Comparison of ENCODE assay signal across 19 cellular contexts in genomic region chr4:95360911-95361695, GRCh38.
DNase-seq lines count a peak whose midpoint lies in the region; ATAC-seq and TF ChIP-seq lines count a peak whose summit lies in the region.
"Had no signal": no experiment of that assay in that cellular context is flagged by ENCODE, and none has a peak within 500 bp of the region (broad histone marks: within the 10 kb centered on the region; RNA-seq: fewer than 3 reads in every experiment).

No MANE protein-coding gene starts in this region.

- H3K9me3 ChIP-seq in cardiac muscle cell (ENCODE audit: low read depth) (no peaks in the 10 kb centered on the region), lower lobe of right lung (no peaks in the 10 kb centered on the region), uterus (no peaks in the 10 kb centered on the region), body of pancreas (no peaks in the 10 kb centered on the region)
- H3K9me3 ChIP-seq in CD8-positive, alpha-beta T cell (ENCODE audit: low read length) = no peaks in the 10 kb centered on the region
- H3K9me3 ChIP-seq: BE2C, tibial artery had no signal

- POLR2A ChIA-PET in CD8-positive, alpha-beta T cell (lab: Charles Lee) = no interaction called here

- no peak overlapping the region for H3K4me3 Mint-ChIP-seq in CD8-positive, alpha-beta T cell
- H3K4me3 Mint-ChIP-seq: activated CD4-positive, alpha-beta memory T cell treated with anti-CD3 and anti-CD28 coated beads, Interleukin-2, amount 10 ng/mL, durations not matched to agents 7 days and 5 days had no signal

- H3K27ac Mint-ChIP-seq in CD8-positive, alpha-beta T cell = no peak overlapping the region
- H3K27ac Mint-ChIP-seq: activated CD4-positive, alpha-beta memory T cell treated with anti-CD3 and anti-CD28 coated beads, Interleukin-2, amount 10 ng/mL, durations not matched to agents 7 days and 5 days had no signal

- H3K4me1 ChIP-seq in cardiac muscle cell (ENCODE audit: low read depth) (peaks cover 19% of the 10 kb centered on the region), lower lobe of right lung (peaks cover 16% of the 10 kb centered on the region), uterus (peaks cover 0 to 13% of the 10 kb centered on the region in 2 donors), body of pancreas (no peaks in the 10 kb centered on the region)
- no peaks in the 10 kb centered on the region for H3K4me1 ChIP-seq in CD8-positive, alpha-beta T cell (ENCODE audit: insufficient read depth, low read length)

- peak; percentile 47 to 82 for ATAC-seq in lower lobe of right lung
- no peak for ATAC-seq in HG03460 (IDR thresholded peaks at IDR 0.05; ENCODE audit: unreplicated experiment)
- no peak for ATAC-seq in body of pancreas
- no peak for ATAC-seq in CD8-positive, alpha-beta T cell
- ATAC-seq: GM12878 had no signal

- TF ChIP-seq POLR2A in uterus (IDR thresholded peaks at IDR 0.05) (no peak), body of pancreas (IDR thresholded peaks at IDR 0.05) (no peak)

- intact Hi-C loops in cardiac septum (cut with DNase I) (no loop called here), lower lobe of right lung (cut with DNase I) (no loop called here), uterus (cut with DNase I; ENCODE audit: low total_unique reads) (no loop called here), body of pancreas (cut with DNase I) (no loop called here)
- intact Hi-C loops in CD8-positive, alpha-beta T cell (cut with DNase I, micrococcal nuclease) = no loop called here

- no peaks in the 10 kb centered on the region for H3K9me3 Mint-ChIP-seq in CD8-positive, alpha-beta T cell
- H3K9me3 Mint-ChIP-seq: activated CD4-positive, alpha-beta memory T cell treated with anti-CD3 and anti-CD28 coated beads, Interleukin-2, amount 10 ng/mL, durations not matched to agents 7 days and 5 days had no signal

- H3K27me3 ChIP-seq in cardiac muscle cell (no peaks in the 10 kb centered on the region), lower lobe of right lung (ENCODE audit: low read depth) (no peaks in the 10 kb centered on the region), uterus (no peaks in the 10 kb centered on the region), body of pancreas (no peaks in the 10 kb centered on the region)
- no peaks in the 10 kb centered on the region for H3K27me3 ChIP-seq in CD8-positive, alpha-beta T cell (ENCODE audit: insufficient read depth, low read length)
- H3K27me3 ChIP-seq: BE2C, tibial artery had no signal

- no peak for TF ChIP-seq CTCF in cardiac muscle cell (IDR thresholded peaks at IDR 0.05; ENCODE audit: low read depth, low read length)
- no peak for TF ChIP-seq CTCF in lower lobe of right lung (IDR thresholded peaks at IDR 0.05)
- no peak for TF ChIP-seq CTCF in uterus (IDR thresholded peaks at IDR 0.05)
- TF ChIP-seq CTCF in body of pancreas (IDR thresholded peaks at IDR 0.05) = no peak
- no peak for TF ChIP-seq CTCF in CD8-positive, alpha-beta T cell (IDR thresholded peaks at IDR 0.05)

- H3K27ac ChIP-seq in cardiac muscle cell (peak overlapping the region; percentile 5), angular gyrus (ENCODE audit: low read depth, low read length) (peak overlapping the region; percentile 46), lower lobe of right lung (no peak overlapping the region), uterus (peak overlapping the region; percentile 25 to 29), body of pancreas (no peak overlapping the region)
- H3K27ac ChIP-seq in CD8-positive, alpha-beta T cell (ENCODE audit: low read depth, low read length) = no peak overlapping the region
- H3K27ac ChIP-seq: tibial artery had no signal

- CTCF ChIA-PET in CD8-positive, alpha-beta T cell (lab: Charles Lee) = no interaction called here

- H3K4me3 ChIP-seq in cardiac muscle cell = no peak overlapping the region
- H3K4me3 ChIP-seq in lower lobe of right lung = no peak overlapping the region
- no peak overlapping the region for H3K4me3 ChIP-seq in uterus
- no peak overlapping the region for H3K4me3 ChIP-seq in body of pancreas
- H3K4me3 ChIP-seq in CD8-positive, alpha-beta T cell (ENCODE audit: low read depth, low read length) = no peak overlapping the region
- H3K4me3 ChIP-seq: GM12878, tibial artery had no signal

- 61 to 65% methylated on average over 7 of the region's 7 CpGs for WGBS in body of pancreas, 2 donors

- no peaks in the 10 kb centered on the region for H3K27me3 Mint-ChIP-seq in CD8-positive, alpha-beta T cell (ENCODE audit: low read depth)
- H3K27me3 Mint-ChIP-seq: activated CD4-positive, alpha-beta memory T cell treated with anti-CD3 and anti-CD28 coated beads, Interleukin-2, amount 10 ng/mL, durations not matched to agents 7 days and 5 days had no signal

- DNase-seq in cardiac muscle cell (ENCODE audit: low read depth in 1 of 2, low spot score in 1 of 2) = no peak
- DNase-seq in cardiac septum (ENCODE audit: low spot score) = no peak
- DNase-seq in lower lobe of right lung = no peak
- no peak for DNase-seq in uterus
- DNase-seq in body of pancreas = no peak
- DNase-seq in CD8-positive, alpha-beta T cell = no peak
- DNase-seq: activated CD4-positive, alpha-beta memory T cell treated with anti-CD3 and anti-CD28 coated beads, Interleukin-2, amount 10 ng/mL, durations not matched to agents 7 days and 5 days; activated CD4-positive, CD25-positive, alpha-beta regulatory T cell; BE2C; central memory CD4-positive, alpha-beta T cell; DND-41; NCI-H2171; OCI-M1; stimulated activated CD4-positive, alpha-beta T cell treated with anti-CD3 and anti-CD28 coated beads, Interleukin-2, amount 100 ng/mL, for 48 hours; stimulated activated naive CD4-positive, alpha-beta T cell; tibial artery had no signal

- H3K36me3 ChIP-seq in cardiac muscle cell (no peaks in the 10 kb centered on the region), lower lobe of right lung (no peaks in the 10 kb centered on the region), uterus (no peaks in the 10 kb centered on the region), body of pancreas (replicated peaks in 1 of 2; ENCODE audit: insufficient read depth in 1 of 2, low read depth in 2 of 2) (no peaks in the 10 kb centered on the region)
- H3K36me3 ChIP-seq in CD8-positive, alpha-beta T cell (ENCODE audit: insufficient read depth, low read length) = no peaks in the 10 kb centered on the region
- H3K36me3 ChIP-seq: tibial artery had no signal

- no peaks in the 10 kb centered on the region for H3K36me3 Mint-ChIP-seq in CD8-positive, alpha-beta T cell

- no peaks in the 10 kb centered on the region for H3K4me1 Mint-ChIP-seq in CD8-positive, alpha-beta T cell (ENCODE audit: low read depth)
- H3K4me1 Mint-ChIP-seq: activated CD4-positive, alpha-beta memory T cell treated with anti-CD3 and anti-CD28 coated beads, Interleukin-2, amount 10 ng/mL, durations not matched to agents 7 days and 5 days had no signal

Comparison
In these comparisons a context has a peak if more than half of its experiments do, and no peak if none do; other contexts are left out.
1. H3K27ac ChIP-seq: peak in cardiac muscle cell (single experiment), angular gyrus (single experiment) and uterus (2 of 2); none in lower lobe of right lung (single experiment), body of pancreas (0 of 4) and CD8-positive, alpha-beta T cell (single experiment).
2. ATAC-seq: peak in lower lobe of right lung (2 of 2); none in HG03460 (single experiment), body of pancreas (single experiment) and CD8-positive, alpha-beta T cell (single experiment).